Comparison of ENCODE assay signal across 9 cellular contexts in the genomic region with DNA sequence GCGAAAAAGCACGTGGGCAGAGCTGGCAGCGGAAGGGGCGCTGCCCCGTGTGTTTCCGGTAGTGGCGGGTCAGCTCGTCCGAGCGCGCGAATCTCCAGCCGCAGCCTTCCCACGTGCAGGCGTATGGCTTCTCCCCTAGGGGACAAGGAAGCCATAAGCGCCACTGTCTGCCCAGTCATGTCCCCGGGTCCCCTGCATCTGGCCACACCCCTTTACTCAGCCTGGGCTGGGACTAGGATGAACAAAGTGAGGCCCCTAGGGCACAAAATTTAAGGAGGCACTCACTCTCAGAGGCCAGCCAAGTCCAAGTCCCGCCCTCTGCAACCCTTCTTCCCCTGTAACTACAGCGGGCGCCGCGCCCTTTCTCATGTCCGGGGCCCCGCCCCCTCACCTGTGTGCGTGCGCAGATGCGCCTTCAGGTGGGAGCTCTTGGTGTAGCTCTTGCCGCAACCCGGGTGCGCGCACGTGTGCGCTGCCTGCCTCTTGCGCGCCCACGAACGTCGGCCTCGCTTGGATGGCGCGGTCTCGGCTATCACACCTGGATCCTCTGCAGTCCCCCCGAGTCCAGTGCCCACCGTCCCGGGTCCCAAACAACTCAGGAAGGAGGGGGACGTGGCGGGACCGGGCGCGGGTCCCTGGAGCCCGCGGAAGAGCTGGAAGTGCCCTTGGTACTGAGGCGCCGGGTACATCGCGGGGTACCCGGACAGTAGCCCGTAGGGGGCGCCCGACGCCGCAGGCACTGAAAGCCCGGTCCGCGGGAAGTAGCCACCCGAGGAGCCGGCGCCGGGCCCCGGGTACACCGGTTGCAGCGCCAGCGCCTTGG. TPM values are rescaled to one million over a fixed set of nuclear protein-coding genes. Genes with fewer than 3 reads are reported as not detected.
DNase-seq lines count a peak whose midpoint lies in the region; ATAC-seq and TF ChIP-seq lines count a peak whose summit lies in the region.
"Had no signal": no experiment of that assay in that cellular context is flagged by ENCODE, and none has a peak within 500 bp of the region (broad histone marks: within the 10 kb centered on the region; RNA-seq: fewer than 3 reads in every experiment).

No MANE protein-coding gene starts in this region.

- H3K27ac ChIP-seq in OCI-LY7 (ENCODE audit: low read depth, low read length, poor library complexity, severe bottlenecking): no peak overlapping the region
- H3K27ac ChIP-seq in suprapubic skin: no peak overlapping the region

- BruUV-seq in OCI-LY7 (replicated peaks; lab: Mats Ljungman, UMichigan): no TSS peak

- WGBS in suprapubic skin: 8% methylated on average over 30 of the region's 73 CpGs

- DNase-seq in C1 segment of cervical spinal cord (lab: John Stamatoyannopoulos, UW) (peak in 10 of 14 donors; percentile 2 to 66 (median 16)), OCI-LY7 (ENCODE audit: low spot score) (peak; percentile 85), fibroblast of villous mesenchyme (ENCODE audit: low read depth) (peak; percentile 45), nucleus accumbens (lab: John Stamatoyannopoulos, UW) (peak in 39 of 56 donors; percentile 7 to 78 (median 36)), suprapubic skin (ENCODE audit: low spot score in 2 of 2) (peak in 1 of 2 donors; percentile 81), HCEC 1CT (no peak)
- DNase-seq in activated T-helper 1 cell treated with anti-CD3 and anti-CD28 coated beads, Interleukin-12 subunit alpha, Interleukin-12 subunit beta, Interleukin-2, Interleukin-4 antibody, amounts not matched to agents 30 ng/mL and 10 ng/mL and 1 ng/mL, durations not matched to agents 14 hours and 24 hours and 36 hours (ENCODE audit: low spot score): peak; percentile 84

- H3K4me1 ChIP-seq in OCI-LY7 (ENCODE audit: insufficient read depth, low read length, poor library complexity, severe bottlenecking) (peaks cover 25% of the 10 kb centered on the region), suprapubic skin (peaks cover 27% of the 10 kb centered on the region)

- peak overlapping the region; percentile 58 for H3K4me3 ChIP-seq in OCI-LY7 (ENCODE audit: low read depth, low read length, poor library complexity, severe bottlenecking)
- H3K4me3 ChIP-seq in fibroblast of villous mesenchyme (ENCODE audit: low read depth, low read length): no peak overlapping the region
- H3K4me3 ChIP-seq in suprapubic skin: peak overlapping the region; percentile 49

- no peak for TF ChIP-seq POLR2A in suprapubic skin (IDR thresholded peaks at IDR 0.05)

- no peaks in the 10 kb centered on the region for H3K27me3 Mint-ChIP-seq in activated T-helper 1 cell treated with anti-CD3 and anti-CD28 coated beads, Interleukin-12 subunit alpha, Interleukin-12 subunit beta, Interleukin-2, Interleukin-4 antibody, amounts not matched to agents 30 ng/mL and 10 ng/mL and 1 ng/mL, durations not matched to agents 14 hours and 24 hours and 36 hours (ENCODE audit: insufficient read depth)

- peak overlapping the region; percentile 67 for H3K4me2 ChIP-seq in OCI-LY7 (ENCODE audit: low read length)

- peaks cover 11% of the 10 kb centered on the region for H3K9me3 ChIP-seq in OCI-LY7 (ENCODE audit: low read length)
- H3K9me3 ChIP-seq in suprapubic skin: no peaks in the 10 kb centered on the region

- H3K27me3 ChIP-seq in suprapubic skin: peaks cover 20% of the 10 kb centered on the region

- TF ChIP-seq CTCF in OCI-LY7 (conservative IDR thresholded peaks at IDR 0.05; ENCODE audit: low read length) (peak; percentile 81), fibroblast of villous mesenchyme (IDR thresholded peaks at IDR 0.05; ENCODE audit: insufficient read depth, low read depth, low read length) (peak; percentile 51), suprapubic skin (IDR thresholded peaks at IDR 0.05) (peak in 1 of 2 donors; percentile 53)

- H3K9me3 Mint-ChIP-seq in activated T-helper 1 cell treated with anti-CD3 and anti-CD28 coated beads, Interleukin-12 subunit alpha, Interleukin-12 subunit beta, Interleukin-2, Interleukin-4 antibody, amounts not matched to agents 30 ng/mL and 10 ng/mL and 1 ng/mL, durations not matched to agents 14 hours and 24 hours and 36 hours: no peaks in the 10 kb centered on the region

- POLR2A ChIA-PET in OCI-LY7 (lab: Charles Lee): no interaction called here

- peak; percentile 40 for ATAC-seq in HG03045 (IDR thresholded peaks at IDR 0.05; ENCODE audit: unreplicated experiment)
- ATAC-seq: HCT116 had no signal

- intact Hi-C loops in OCI-LY7 (cut with micrococcal nuclease; ENCODE audit: unreplicated experiment): loop anchor here (1.0 kb wide), 1 partner anchor 80 kb away; no protein-coding TSS in a partner anchor
- intact Hi-C loops in activated T-helper 1 cell treated with anti-CD3 and anti-CD28 coated beads, Interleukin-12 subunit alpha, Interleukin-12 subunit beta, Interleukin-2, Interleukin-4 antibody, amounts not matched to agents 30 ng/mL and 10 ng/mL and 1 ng/mL, durations not matched to agents 14 hours and 24 hours and 36 hours (cut with micrococcal nuclease): loop anchor here (1.0 to 5.0 kb wide), 3 partner anchors 53 to 80 kb away; partner anchors contain the start of genes CALR and RNASEH2A

- peak overlapping the region; percentile 89 for H3K4me3 Mint-ChIP-seq in activated T-helper 1 cell treated with anti-CD3 and anti-CD28 coated beads, Interleukin-12 subunit alpha, Interleukin-12 subunit beta, Interleukin-2, Interleukin-4 antibody, amounts not matched to agents 30 ng/mL and 10 ng/mL and 1 ng/mL, durations not matched to agents 14 hours and 24 hours and 36 hours

- peaks cover 15% of the 10 kb centered on the region for H3K4me1 Mint-ChIP-seq in activated T-helper 1 cell treated with anti-CD3 and anti-CD28 coated beads, Interleukin-12 subunit alpha, Interleukin-12 subunit beta, Interleukin-2, Interleukin-4 antibody, amounts not matched to agents 30 ng/mL and 10 ng/mL and 1 ng/mL, durations not matched to agents 14 hours and 24 hours and 36 hours (ENCODE audit: low read depth)

- CTCF ChIA-PET in OCI-LY7 (lab: Charles Lee; ENCODE audit: unreplicated experiment): no interaction called here

- TF ChIP-seq EP300 in suprapubic skin (IDR thresholded peaks at IDR 0.05): no peak

- H2AFZ ChIP-seq in OCI-LY7 (ENCODE audit: low read length): peak overlapping the region; percentile 47

- H4K20me1 ChIP-seq in OCI-LY7 (ENCODE audit: insufficient read depth, low read length): no peaks in the 10 kb centered on the region

- H3K79me2 ChIP-seq in OCI-LY7 (ENCODE audit: insufficient read depth, low read depth, low read length): no peaks in the 10 kb centered on the region

- no peaks in the 10 kb centered on the region for H3K9me2 ChIP-seq in OCI-LY7 (ENCODE audit: insufficient read depth, low read length)

- peaks cover under 1% of the 10 kb centered on the region for H3K36me3 Mint-ChIP-seq in activated T-helper 1 cell treated with anti-CD3 and anti-CD28 coated beads, Interleukin-12 subunit alpha, Interleukin-12 subunit beta, Interleukin-2, Interleukin-4 antibody, amounts not matched to agents 30 ng/mL and 10 ng/mL and 1 ng/mL, durations not matched to agents 14 hours and 24 hours and 36 hours (ENCODE audit: low read depth)

- H3K36me3 ChIP-seq in OCI-LY7 (ENCODE audit: insufficient read depth, low read length) (no peaks in the 10 kb centered on the region), suprapubic skin (no peaks in the 10 kb centered on the region)

- peak overlapping the region; percentile 84 for H3K27ac Mint-ChIP-seq in activated T-helper 1 cell treated with anti-CD3 and anti-CD28 coated beads, Interleukin-12 subunit alpha, Interleukin-12 subunit beta, Interleukin-2, Interleukin-4 antibody, amounts not matched to agents 30 ng/mL and 10 ng/mL and 1 ng/mL, durations not matched to agents 14 hours and 24 hours and 36 hours

RNA-seq across cellular contexts. Expression of gene KLF1, which starts 1.9 kb away (rescaled TPM):
- 0.16 and 0.28 TPM in 2 replicates for total RNA-seq in OCI-LY7 (2014; rRNA removed; shearing (Covaris generic))
- total RNA-seq in OCI-LY7 (2022): not detected in 2 replicates
- 0.80 and 1.3 TPM in 2 replicates for total RNA-seq in activated T-helper 1 cell treated with anti-CD3 and anti-CD28 coated beads, Interleukin-12 subunit alpha, Interleukin-12 subunit beta, Interleukin-2, Interleukin-4 antibody, amounts not matched to agents 30 ng/mL and 10 ng/mL and 1 ng/mL, durations not matched to agents 14 hours and 24 hours and 36 hours
- total RNA-seq in fibroblast of villous mesenchyme: not detected in 2 replicates
- total RNA-seq in suprapubic skin: not detected

RNA-seq across cellular contexts. Expression of gene DNASE2, which starts 3.9 kb away (rescaled TPM):
- total RNA-seq in OCI-LY7 (2014; rRNA removed; shearing (Covaris generic)): 28.3 and 32.4 TPM in 2 replicates
- total RNA-seq in OCI-LY7 (2022) (32.8 and 33.7 TPM in 2 replicates), fibroblast of villous mesenchyme (14.7 and 18.7 TPM in 2 replicates), suprapubic skin (10 to 100 TPM; 20.6 to 38.3 (median 31.1) TPM)
- 22.9 and 23.7 TPM in 2 replicates for total RNA-seq in activated T-helper 1 cell treated with anti-CD3 and anti-CD28 coated beads, Interleukin-12 subunit alpha, Interleukin-12 subunit beta, Interleukin-2, Interleukin-4 antibody, amounts not matched to agents 30 ng/mL and 10 ng/mL and 1 ng/mL, durations not matched to agents 14 hours and 24 hours and 36 hours

RNA-seq across cellular contexts. Expression of gene GCDH, which starts 5.8 kb away (rescaled TPM):
- 31.5 and 40.7 TPM in 2 replicates for total RNA-seq in OCI-LY7 (2014; rRNA removed; shearing (Covaris generic))
- total RNA-seq in OCI-LY7 (2022) (43.8 and 48.7 TPM in 2 replicates), fibroblast of villous mesenchyme (17.3 and 19.6 TPM in 2 replicates), suprapubic skin (10 to 100 TPM; 28.5 to 33.0 (median 31.9) TPM)
- total RNA-seq in activated T-helper 1 cell treated with anti-CD3 and anti-CD28 coated beads, Interleukin-12 subunit alpha, Interleukin-12 subunit beta, Interleukin-2, Interleukin-4 antibody, amounts not matched to agents 30 ng/mL and 10 ng/mL and 1 ng/mL, durations not matched to agents 14 hours and 24 hours and 36 hours: 65.9 and 68.8 TPM in 2 replicates

RNA-seq across cellular contexts. Expression of gene SYCE2, which starts 34.0 kb away (rescaled TPM):
- 6.8 and 8.7 TPM in 2 replicates for total RNA-seq in OCI-LY7 (2014; rRNA removed; shearing (Covaris generic))
- 13.8 and 14.5 TPM in 2 replicates for total RNA-seq in OCI-LY7 (2022)
- total RNA-seq in activated T-helper 1 cell treated with anti-CD3 and anti-CD28 coated beads, Interleukin-12 subunit alpha, Interleukin-12 subunit beta, Interleukin-2, Interleukin-4 antibody, amounts not matched to agents 30 ng/mL and 10 ng/mL and 1 ng/mL, durations not matched to agents 14 hours and 24 hours and 36 hours: 1.9 and 4.1 TPM in 2 replicates
- under 0.01 TPM in 2 replicates for total RNA-seq in fibroblast of villous mesenchyme
- total RNA-seq in suprapubic skin: under 1 TPM in 1 of 4 donors, not detected in 3; 0.89 TPM

RNA-seq across cellular contexts. Expression of gene MAST1, which starts 46.8 kb away (rescaled TPM):
- 5.5 and 9.1 TPM in 2 replicates for total RNA-seq in OCI-LY7 (2014; rRNA removed; shearing (Covaris generic))
- 21.1 and 23.4 TPM in 2 replicates for total RNA-seq in OCI-LY7 (2022)
- total RNA-seq in activated T-helper 1 cell treated with anti-CD3 and anti-CD28 coated beads, Interleukin-12 subunit alpha, Interleukin-12 subunit beta, Interleukin-2, Interleukin-4 antibody, amounts not matched to agents 30 ng/mL and 10 ng/mL and 1 ng/mL, durations not matched to agents 14 hours and 24 hours and 36 hours: 1.4 and 1.7 TPM in 2 replicates
- under 0.01 TPM in 2 replicates for total RNA-seq in fibroblast of villous mesenchyme
- 1 to 10 TPM; 2.7 to 5.3 (median 3.7) TPM for total RNA-seq in suprapubic skin
